ENCODE assay signal across 15 cellular contexts in genomic region chr1:229131243-229132105, GRCh38.
DNase-seq lines count a peak whose midpoint lies in the region; ATAC-seq and TF ChIP-seq lines count a peak whose summit lies in the region.
"Had no signal": no experiment of that assay in that cellular context is flagged by ENCODE, and none has a peak within 500 bp of the region (broad histone marks: within the 10 kb centered on the region; RNA-seq: fewer than 3 reads in every experiment).

No MANE protein-coding gene starts in this region.

- peaks cover 7% of the 10 kb centered on the region for H3K36me3 Mint-ChIP-seq in CD4-positive, alpha-beta T cell (ENCODE audit: low read depth)

- WGBS in right cardiac atrium = 86% methylated on average over 1 of the region's 1 CpG
- WGBS in smooth muscle cell (ENCODE audit: low lambda C conversion rate) = 94% methylated on average over 1 of the region's 1 CpG

- H3K27me3 Mint-ChIP-seq in CD4-positive, alpha-beta T cell = no peaks in the 10 kb centered on the region

- H2AFZ ChIP-seq in smooth muscle cell (ENCODE audit: low read depth) = no peak overlapping the region

- H3F3A ChIP-seq in smooth muscle cell (ENCODE audit: low read depth) = peaks cover 7% of the 10 kb centered on the region

- H3K9me3 ChIP-seq in CD4-positive, alpha-beta T cell (ENCODE audit: control insufficient read depth, low read length) = peaks cover 5% of the 10 kb centered on the region
- H3K9me3 ChIP-seq in duodenal mucosa (ENCODE audit: control insufficient read depth in 1 of 2, low read length in 2 of 2) (peaks cover 5 to 11% of the 10 kb centered on the region in 2 donors), right cardiac atrium (ENCODE audit: control insufficient read depth, low read length) (no peaks in the 10 kb centered on the region), smooth muscle cell (replicated peaks; ENCODE audit: low read depth) (no peaks in the 10 kb centered on the region)

- H3K4me3 Mint-ChIP-seq in CD4-positive, alpha-beta T cell = peak overlapping the region; percentile 34

- H3K4me1 ChIP-seq in duodenal mucosa (ENCODE audit: control insufficient read depth in 1 of 2, insufficient read depth in 2 of 2, low read length in 2 of 2) (peaks cover 46 to 62% of the 10 kb centered on the region in 2 donors), right cardiac atrium (ENCODE audit: control insufficient read depth, insufficient read depth, low read length) (no peaks in the 10 kb centered on the region), smooth muscle cell (ENCODE audit: low read depth) (no peaks in the 10 kb centered on the region)

- no peaks in the 10 kb centered on the region for H3K27me3 ChIP-seq in CD4-positive, alpha-beta T cell (ENCODE audit: control insufficient read depth, insufficient read depth, low read length)
- H3K27me3 ChIP-seq in duodenal mucosa (ENCODE audit: control insufficient read depth in 1 of 2, insufficient read depth in 2 of 2, low read length in 2 of 2) (no peaks in the 10 kb centered on the region), right cardiac atrium (ENCODE audit: control insufficient read depth, insufficient read depth) (no peaks in the 10 kb centered on the region), smooth muscle cell (ENCODE audit: low read depth) (peaks cover 5% of the 10 kb centered on the region)

- H3K27ac Mint-ChIP-seq in CD4-positive, alpha-beta T cell = peak overlapping the region; percentile 73

- no peak overlapping the region for H3K27ac ChIP-seq in CD4-positive, alpha-beta T cell (ENCODE audit: low read depth, low read length)
- peak overlapping the region; percentile 91 for H3K27ac ChIP-seq in duodenal mucosa (ENCODE audit: low read depth, low read length)
- no peak overlapping the region for H3K27ac ChIP-seq in right cardiac atrium (ENCODE audit: low read length)
- H3K27ac ChIP-seq in smooth muscle cell (ENCODE audit: low read depth) = no peak overlapping the region

- CTCF ChIA-PET in CD4-positive, alpha-beta T cell (lab: Charles Lee) = no interaction called here

- H3K9me3 Mint-ChIP-seq in CD4-positive, alpha-beta T cell = peaks cover 3% of the 10 kb centered on the region

- POLR2A ChIA-PET in CD4-positive, alpha-beta T cell (lab: Charles Lee) = interaction anchor here (1.2 to 6.1 kb wide), 4 partner anchors 9 to 129 kb away, joined by 3 to 57 read pairs (median 8); no protein-coding TSS in a partner anchor

- no peak for DNase-seq in CD4-positive, alpha-beta T cell
- peak; percentile 69 for DNase-seq in Jurkat, Clone E6-1 (ENCODE audit: low read depth, low spot score)
- peak; percentile 82 for DNase-seq in pons (ENCODE audit: low spot score)
- DNase-seq in right cardiac atrium = no peak
- no peak for DNase-seq in NCI-H2081 treated with DMSO at 0.1 percent for 48 hours (lab: John Stamatoyannopoulos, UW)
- DNase-seq in activated gamma-delta T cell (lab: John Stamatoyannopoulos, UW) = no peak
- DNase-seq in smooth muscle cell (lab: John Stamatoyannopoulos, UW; ENCODE audit: unreplicated experiment) = no peak
- DNase-seq: activated gamma-delta T cell treated with Interleukin-2 at 50 U/mL for 16 hours, foreskin fibroblast, mesendoderm, NCI-H748 treated with DMSO at 0.1 percent for 48 hours, posterior cingulate gyrus, Right ventricle myocardium superior had no signal

- H3K4me2 ChIP-seq in smooth muscle cell = no peak overlapping the region

- intact Hi-C loops in CD4-positive, alpha-beta T cell (cut with DNase I, micrococcal nuclease) = no loop called here
- intact Hi-C loops in right cardiac atrium (cut with DNase I) = no loop called here

- H3K36me3 ChIP-seq in duodenal mucosa (ENCODE audit: control insufficient read depth in 1 of 2, insufficient read depth in 2 of 2, low read length in 2 of 2) (no peaks in the 10 kb centered on the region), smooth muscle cell (ENCODE audit: low read depth) (no peaks in the 10 kb centered on the region)

- H3K4me1 Mint-ChIP-seq in CD4-positive, alpha-beta T cell (ENCODE audit: low read depth) = peaks cover 72% of the 10 kb centered on the region

- H3K79me2 ChIP-seq in smooth muscle cell (ENCODE audit: low read depth) = no peaks in the 10 kb centered on the region

- no peak overlapping the region for H3K4me3 ChIP-seq in Jurkat, Clone E6-1 (ENCODE audit: low read length)
- H3K4me3 ChIP-seq in duodenal mucosa (ENCODE audit: low read depth in 1 of 2, low read length in 2 of 2) = no peak overlapping the region
- H3K4me3 ChIP-seq in right cardiac atrium (ENCODE audit: low read length) = no peak overlapping the region
- no peak overlapping the region for H3K4me3 ChIP-seq in smooth muscle cell
- H3K4me3 ChIP-seq: K562 had no signal

- TF ChIP-seq CTCF in CD4-positive, alpha-beta T cell (IDR thresholded peaks at IDR 0.05) = no peak
- TF ChIP-seq CTCF in smooth muscle cell (IDR thresholded peaks at IDR 0.05; ENCODE audit: borderline replicate concordance, insufficient read depth, poor library complexity, severe bottlenecking) = no peak

- H3K9ac ChIP-seq in duodenal mucosa (ENCODE audit: low read depth in 1 of 2, low read length in 2 of 2) (peak overlapping the region; percentile 12 to 67), smooth muscle cell (ENCODE audit: low read depth) (no peak overlapping the region)

- H4K20me1 ChIP-seq in smooth muscle cell (ENCODE audit: low read depth) = no peaks in the 10 kb centered on the region

- no peak for ATAC-seq in CD4-positive, alpha-beta T cell (ENCODE audit: poor library complexity)
- no peak for ATAC-seq in right cardiac atrium
- ATAC-seq: K562 had no signal

Comparison
In these comparisons a context has a peak if more than half of its experiments do, and no peak if none do; other contexts are left out.
1. DNase-seq: peak in Jurkat, Clone E6-1 (single experiment) and pons (single experiment); none in CD4-positive, alpha-beta T cell (0 of 10), right cardiac atrium (0 of 3), NCI-H2081 treated with DMSO at 0.1 percent for 48 hours (single experiment), activated gamma-delta T cell (single experiment) and smooth muscle cell (single experiment).